In genomic region chr20:54415967-54416366, GRCh38 we compare ENCODE assay signal across 9 cellular contexts. TPM values are rescaled to one million over a fixed set of nuclear protein-coding genes. Genes with fewer than 3 reads are reported as not detected.
"Had no signal": no experiment of that assay in that cellular context is flagged by ENCODE, and none has a peak within 500 bp of the region (broad histone marks: within the 10 kb centered on the region; RNA-seq: fewer than 3 reads in every experiment).

No MANE protein-coding gene starts in this region.

- DNase-seq: GDM1, GF-D8 had no signal

- FAIRE-seq: G401.6, GM12878, GM12891, GM12892, GM18507, GM19239 had no signal

- ATAC-seq: GM12878 had no signal

RNA-seq across cellular contexts. Expression of gene DOK5, which starts 59.4 kb away (rescaled TPM):
- total RNA-seq: G401, GM12878 had no signal
